1 cellular context compared by ENCODE assay signal in genomic region chr16:58025351-58026138, GRCh38.
A peak's percentile ranks its signal among the peaks of the same experiment; 100 is the strongest.
TF ChIP-seq lines count a peak whose summit lies in the region.

Gene MMP15, plus strand, starts transcription at chr16:58025754. Its CDS starts 597 bp downstream, at chr16:58026351.

TF ChIP-seq in HepG2, 621 proteins besides CTCF, POLR2A, EP300 and RAD21 (continued from another document and continues in another):
- TF ChIP-seq ZBTB44 (CRISPR knock-in tag; IDR thresholded peaks at IDR 0.05) (no peak), PHB2 (IDR thresholded peaks at IDR 0.05; ENCODE audit: partially characterized antibody) (no peak), ZNF121 (CRISPR knock-in tag; IDR thresholded peaks at IDR 0.05) (peak; percentile 40; the same call in 1 of the 2 replicates), MXI1 (IDR thresholded peaks at IDR 0.05; ENCODE audit: borderline replicate concordance, low read depth, low read length) (peak; percentile 42; the same call in 1 of the 3 replicates), FOXK1 (CRISPR knock-in tag; IDR thresholded peaks at IDR 0.05; ENCODE audit: borderline replicate concordance, low read depth) (no peak), ZNF224 (CRISPR knock-in tag; IDR thresholded peaks at IDR 0.05) (no peak), ZBTB40 (IDR thresholded peaks at IDR 0.05) (no peak), ZBTB40 (CRISPR knock-in tag; IDR thresholded peaks at IDR 0.05) (no peak; the same call in 1 of the 2 replicates), CHD4 (IDR thresholded peaks at IDR 0.05; ENCODE audit: borderline replicate concordance, low read length) (no peak), TAF1 (CRISPR knock-in tag; IDR thresholded peaks at IDR 0.05) (peak; percentile 45; the same call in 1 of the 2 replicates), AFF4 (CRISPR knock-in tag; IDR thresholded peaks at IDR 0.05) (no peak), MAFF (IDR thresholded peaks at IDR 0.05; ENCODE audit: low read depth, low read length) (no peak), PHF8 (CRISPR knock-in tag; IDR thresholded peaks at IDR 0.05) (no peak), ZNF33B (CRISPR knock-in tag; IDR thresholded peaks at IDR 0.05) (no peak), E2F1 (CRISPR knock-in tag; IDR thresholded peaks at IDR 0.05) (0 out of 2 replicates have a peak, but pooled peaks have one; percentile 39), TEAD3 (CRISPR knock-in tag; optimal IDR thresholded peaks at IDR 0.05; ENCODE audit: borderline replicate concordance) (peak; percentile 37)
- TF ChIP-seq, protein P1, sequence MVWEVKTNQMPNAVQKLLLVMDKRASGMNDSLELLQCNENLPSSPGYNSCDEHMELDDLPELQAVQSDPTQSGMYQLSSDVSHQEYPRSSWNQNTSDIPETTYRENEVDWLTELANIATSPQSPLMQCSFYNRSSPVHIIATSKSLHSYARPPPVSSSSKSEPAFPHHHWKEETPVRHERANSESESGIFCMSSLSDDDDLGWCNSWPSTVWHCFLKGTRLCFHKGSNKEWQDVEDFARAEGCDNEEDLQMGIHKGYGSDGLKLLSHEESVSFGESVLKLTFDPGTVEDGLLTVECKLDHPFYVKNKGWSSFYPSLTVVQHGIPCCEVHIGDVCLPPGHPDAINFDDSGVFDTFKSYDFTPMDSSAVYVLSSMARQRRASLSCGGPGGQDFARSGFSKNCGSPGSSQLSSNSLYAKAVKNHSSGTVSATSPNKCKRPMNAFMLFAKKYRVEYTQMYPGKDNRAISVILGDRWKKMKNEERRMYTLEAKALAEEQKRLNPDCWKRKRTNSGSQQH (CRISPR knock-in tag; IDR thresholded peaks at IDR 0.05; ENCODE audit: low read depth), result no peak; the same call in 1 of the 2 replicates
- TF ChIP-seq, protein P2, sequence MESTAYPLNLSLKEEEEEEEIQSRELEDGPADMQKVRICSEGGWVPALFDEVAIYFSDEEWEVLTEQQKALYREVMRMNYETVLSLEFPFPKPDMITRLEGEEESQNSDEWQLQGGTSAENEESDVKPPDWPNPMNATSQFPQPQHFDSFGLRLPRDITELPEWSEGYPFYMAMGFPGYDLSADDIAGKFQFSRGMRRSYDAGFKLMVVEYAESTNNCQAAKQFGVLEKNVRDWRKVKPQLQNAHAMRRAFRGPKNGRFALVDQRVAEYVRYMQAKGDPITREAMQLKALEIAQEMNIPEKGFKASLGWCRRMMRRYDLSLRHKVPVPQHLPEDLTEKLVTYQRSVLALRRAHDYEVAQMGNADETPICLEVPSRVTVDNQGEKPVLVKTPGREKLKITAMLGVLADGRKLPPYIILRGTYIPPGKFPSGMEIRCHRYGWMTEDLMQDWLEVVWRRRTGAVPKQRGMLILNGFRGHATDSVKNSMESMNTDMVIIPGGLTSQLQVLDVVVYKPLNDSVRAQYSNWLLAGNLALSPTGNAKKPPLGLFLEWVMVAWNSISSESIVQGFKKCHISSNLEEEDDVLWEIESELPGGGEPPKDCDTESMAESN (CRISPR knock-in tag; conservative IDR thresholded peaks at IDR 0.05), result no peak
- TF ChIP-seq, protein P3, sequence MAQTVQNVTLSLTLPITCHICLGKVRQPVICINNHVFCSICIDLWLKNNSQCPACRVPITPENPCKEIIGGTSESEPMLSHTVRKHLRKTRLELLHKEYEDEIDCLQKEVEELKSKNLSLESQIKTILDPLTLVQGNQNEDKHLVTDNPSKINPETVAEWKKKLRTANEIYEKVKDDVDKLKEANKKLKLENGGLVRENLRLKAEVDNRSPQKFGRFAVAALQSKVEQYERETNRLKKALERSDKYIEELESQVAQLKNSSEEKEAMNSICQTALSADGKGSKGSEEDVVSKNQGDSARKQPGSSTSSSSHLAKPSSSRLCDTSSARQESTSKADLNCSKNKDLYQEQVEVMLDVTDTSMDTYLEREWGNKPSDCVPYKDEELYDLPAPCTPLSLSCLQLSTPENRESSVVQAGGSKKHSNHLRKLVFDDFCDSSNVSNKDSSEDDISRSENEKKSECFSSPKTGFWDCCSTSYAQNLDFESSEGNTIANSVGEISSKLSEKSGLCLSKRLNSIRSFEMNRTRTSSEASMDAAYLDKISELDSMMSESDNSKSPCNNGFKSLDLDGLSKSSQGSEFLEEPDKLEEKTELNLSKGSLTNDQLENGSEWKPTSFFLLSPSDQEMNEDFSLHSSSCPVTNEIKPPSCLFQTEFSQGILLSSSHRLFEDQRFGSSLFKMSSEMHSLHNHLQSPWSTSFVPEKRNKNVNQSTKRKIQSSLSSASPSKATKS (CRISPR knock-in tag; IDR thresholded peaks at IDR 0.05), result no peak; the same call in 1 of the 2 replicates
- TF ChIP-seq, protein P4, sequence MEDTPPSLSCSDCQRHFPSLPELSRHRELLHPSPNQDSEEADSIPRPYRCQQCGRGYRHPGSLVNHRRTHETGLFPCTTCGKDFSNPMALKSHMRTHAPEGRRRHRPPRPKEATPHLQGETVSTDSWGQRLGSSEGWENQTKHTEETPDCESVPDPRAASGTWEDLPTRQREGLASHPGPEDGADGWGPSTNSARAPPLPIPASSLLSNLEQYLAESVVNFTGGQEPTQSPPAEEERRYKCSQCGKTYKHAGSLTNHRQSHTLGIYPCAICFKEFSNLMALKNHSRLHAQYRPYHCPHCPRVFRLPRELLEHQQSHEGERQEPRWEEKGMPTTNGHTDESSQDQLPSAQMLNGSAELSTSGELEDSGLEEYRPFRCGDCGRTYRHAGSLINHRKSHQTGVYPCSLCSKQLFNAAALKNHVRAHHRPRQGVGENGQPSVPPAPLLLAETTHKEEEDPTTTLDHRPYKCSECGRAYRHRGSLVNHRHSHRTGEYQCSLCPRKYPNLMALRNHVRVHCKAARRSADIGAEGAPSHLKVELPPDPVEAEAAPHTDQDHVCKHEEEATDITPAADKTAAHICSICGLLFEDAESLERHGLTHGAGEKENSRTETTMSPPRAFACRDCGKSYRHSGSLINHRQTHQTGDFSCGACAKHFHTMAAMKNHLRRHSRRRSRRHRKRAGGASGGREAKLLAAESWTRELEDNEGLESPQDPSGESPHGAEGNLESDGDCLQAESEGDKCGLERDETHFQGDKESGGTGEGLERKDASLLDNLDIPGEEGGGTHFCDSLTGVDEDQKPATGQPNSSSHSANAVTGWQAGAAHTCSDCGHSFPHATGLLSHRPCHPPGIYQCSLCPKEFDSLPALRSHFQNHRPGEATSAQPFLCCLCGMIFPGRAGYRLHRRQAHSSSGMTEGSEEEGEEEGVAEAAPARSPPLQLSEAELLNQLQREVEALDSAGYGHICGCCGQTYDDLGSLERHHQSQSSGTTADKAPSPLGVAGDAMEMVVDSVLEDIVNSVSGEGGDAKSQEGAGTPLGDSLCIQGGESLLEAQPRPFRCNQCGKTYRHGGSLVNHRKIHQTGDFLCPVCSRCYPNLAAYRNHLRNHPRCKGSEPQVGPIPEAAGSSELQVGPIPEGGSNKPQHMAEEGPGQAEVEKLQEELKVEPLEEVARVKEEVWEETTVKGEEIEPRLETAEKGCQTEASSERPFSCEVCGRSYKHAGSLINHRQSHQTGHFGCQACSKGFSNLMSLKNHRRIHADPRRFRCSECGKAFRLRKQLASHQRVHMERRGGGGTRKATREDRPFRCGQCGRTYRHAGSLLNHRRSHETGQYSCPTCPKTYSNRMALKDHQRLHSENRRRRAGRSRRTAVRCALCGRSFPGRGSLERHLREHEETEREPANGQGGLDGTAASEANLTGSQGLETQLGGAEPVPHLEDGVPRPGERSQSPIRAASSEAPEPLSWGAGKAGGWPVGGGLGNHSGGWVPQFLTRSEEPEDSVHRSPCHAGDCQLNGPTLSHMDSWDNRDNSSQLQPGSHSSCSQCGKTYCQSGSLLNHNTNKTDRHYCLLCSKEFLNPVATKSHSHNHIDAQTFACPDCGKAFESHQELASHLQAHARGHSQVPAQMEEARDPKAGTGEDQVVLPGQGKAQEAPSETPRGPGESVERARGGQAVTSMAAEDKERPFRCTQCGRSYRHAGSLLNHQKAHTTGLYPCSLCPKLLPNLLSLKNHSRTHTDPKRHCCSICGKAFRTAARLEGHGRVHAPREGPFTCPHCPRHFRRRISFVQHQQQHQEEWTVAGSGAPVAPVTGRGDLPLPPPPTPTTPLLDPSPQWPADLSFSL (CRISPR knock-in tag; IDR thresholded peaks at IDR 0.05), result no peak
